ENCODE assay signal across 8 cellular contexts in genomic region chr1:30106125-30106524, GRCh38.
A peak's percentile ranks its signal among the peaks of the same experiment; 100 is the strongest.
DNase-seq lines count a peak whose midpoint lies in the region; ATAC-seq, FAIRE-seq and TF ChIP-seq lines count a peak whose summit lies in the region.

No MANE protein-coding gene starts in this region.

- TF ChIP-seq POLR2A in NB4 (IDR thresholded peaks at IDR 0.05; ENCODE audit: extremely low read depth, insufficient read length), result no peak
- no peak for TF ChIP-seq POLR2A in GM12892 (IDR thresholded peaks at IDR 0.05; ENCODE audit: low read depth, low read length)

- FAIRE-seq in GM12892 (lab: Jason Lieb, UNC), result no peak

- H3K27me3 Mint-ChIP-seq in neural crest cell (ENCODE audit: low read depth), result peaks cover 54% of the 10 kb centered on the region

- H3K4me1 Mint-ChIP-seq in neural crest cell, result no peaks in the 10 kb centered on the region

- no peak overlapping the region for H3K4me3 Mint-ChIP-seq in neural crest cell

- peak; percentile 29 for DNase-seq in GM12865 (ENCODE audit: low read depth)
- DNase-seq in NB4 (ENCODE audit: low read depth), result peak; percentile 41
- peak; percentile 62 for DNase-seq in dermis blood vessel endothelial cell
- peak; percentile 60 for DNase-seq in neural crest cell (ENCODE audit: low read depth, low spot score)
- no peak for DNase-seq in GM12892 (ENCODE audit: insufficient read length)
- DNase-seq in kidney glomerular epithelial cell (lab: John Stamatoyannopoulos, UW), result no peak
- no peak for DNase-seq in mesenteric fat pad (ENCODE audit: low spot score)

- no peaks in the 10 kb centered on the region for H3K36me3 Mint-ChIP-seq in neural crest cell (ENCODE audit: low read depth)

- no peak overlapping the region for H3K27ac Mint-ChIP-seq in neural crest cell (ENCODE audit: unreplicated experiment)

- TF ChIP-seq CTCF in GM12865 (IDR thresholded peaks at IDR 0.05; ENCODE audit: insufficient read depth, low read depth, low read length, missing control alignments) (peak; percentile 45), NB4 (IDR thresholded peaks at IDR 0.05; ENCODE audit: low read depth, low read length) (peak; percentile 24), neural crest cell (conservative IDR thresholded peaks at IDR 0.05) (peak; percentile 69)

- no peaks in the 10 kb centered on the region for H3K9me3 Mint-ChIP-seq in neural crest cell

- H3K4me3 ChIP-seq in GM12865 (ENCODE audit: low read depth, low read length) (no peak overlapping the region), NB4 (ENCODE audit: low read depth, low read length) (no peak overlapping the region)

- no peak for ATAC-seq in HG03520 (IDR thresholded peaks at IDR 0.05; ENCODE audit: unreplicated experiment)

Comparison
In these comparisons a context has a peak if more than half of its experiments do, and no peak if none do; other contexts are left out.
1. DNase-seq: peak in GM12865 (single experiment), NB4 (single experiment), dermis blood vessel endothelial cell (single experiment) and neural crest cell (single experiment); none in GM12892 (single experiment), kidney glomerular epithelial cell (single experiment) and mesenteric fat pad (single experiment).
2. Peak in every context shown above with its lines, with median percentiles within 50 percentile points of each other: CTCF ChIP-seq.